Comparison of ENCODE assay signal across 8 cellular contexts in genomic region chr15:101723874-101724674, GRCh38. TPM values are rescaled to one million over a fixed set of nuclear protein-coding genes. Genes with fewer than 3 reads are reported as not detected.
DNase-seq lines count a peak whose midpoint lies in the region; ATAC-seq and TF ChIP-seq lines count a peak whose summit lies in the region.

Gene TARS3, minus strand, starts transcription at chr15:101724473. Its CDS starts 86 bp downstream, at chr15:101724387.

- peak; percentile 17 for TF ChIP-seq CTCF in GM13976 (IDR thresholded peaks at IDR 0.05; ENCODE audit: borderline replicate concordance, control extremely low read depth, extremely low read depth, insufficient read depth, missing control alignments)
- TF ChIP-seq CTCF in right atrium auricular region (IDR thresholded peaks at IDR 0.05) = no peak
- peak in 3 of 4 experiments; percentile 14 to 43 (median 33) for TF ChIP-seq CTCF in uterus (IDR thresholded peaks at IDR 0.05)

- peaks cover 17% of the 10 kb centered on the region for H3K36me3 ChIP-seq in right atrium auricular region
- H3K36me3 ChIP-seq in uterus = no peaks in the 10 kb centered on the region

- H3K4me3 ChIP-seq in right atrium auricular region (peak within 1 kb of the TSS; percentile 75 to 85), uterus (peak within 1 kb of the TSS; percentile 55 to 69)

- H3K27ac ChIP-seq in right atrium auricular region (peak within 1 kb of the TSS; percentile 86 to 92), uterus (peak within 1 kb of the TSS; percentile 79 to 87)

- DNase-seq in GM13976 (ENCODE audit: low spot score) (peak; percentile 98), NCI-H128 (lab: John Stamatoyannopoulos, UW; ENCODE audit: unreplicated experiment) (peak; percentile 45), amygdala (lab: John Stamatoyannopoulos, UW) (peak; percentile 33 to 100 (median 90)), right atrium auricular region (ENCODE audit: low spot score) (peak; percentile 92), putamen (ENCODE audit: low spot score) (peak; percentile 95), uterus (peak; percentile 94 to 95)

- TF ChIP-seq POLR2A in uterus (IDR thresholded peaks at IDR 0.05) = peak; percentile 62 to 93

- ATAC-seq in HG02763 (IDR thresholded peaks at IDR 0.05; ENCODE audit: unreplicated experiment) = peak; percentile 82

- H3K9me3 ChIP-seq in right atrium auricular region (no peaks in the 10 kb centered on the region), uterus (no peaks in the 10 kb centered on the region)

- in situ Hi-C loops in GM13976 (cut with MboI; ENCODE audit: low sequenced_read_pairs, unreplicated experiment) = no loop called here

- H3K27me3 ChIP-seq in right atrium auricular region (no peaks in the 10 kb centered on the region), uterus (no peaks in the 10 kb centered on the region)

- intact Hi-C loops in T-helper 1 cell treated with Interleukin-12 subunit alpha and Interleukin-12 subunit beta and Interleukin-4 antibody, amounts not matched to agents 30 ng/mL and 1 ng/mL, for 36 hours (cut with micrococcal nuclease) = loop anchor here (1.0 to 5.0 kb wide), 10 partner anchors 12 to 1797 kb away; partner anchors contain the start of genes SELENOS and TM2D3
- intact Hi-C loops in uterus (cut with DNase I; ENCODE audit: low total_unique reads) = no loop called here

- H3K4me1 ChIP-seq in right atrium auricular region (peaks cover 0 to 11% of the 10 kb centered on the region in 2 donors), uterus (no peaks in the 10 kb centered on the region)

RNA-seq across cellular contexts. Expression of gene TARS3, which starts in this region (rescaled TPM):
- 28.4 and 29.1 TPM in 2 replicates for total RNA-seq in T-helper 1 cell treated with Interleukin-12 subunit alpha and Interleukin-12 subunit beta and Interleukin-4 antibody, amounts not matched to agents 30 ng/mL and 1 ng/mL, for 36 hours
- total RNA-seq in right atrium auricular region (10 to 100 TPM; 24.4 to 33.0 TPM), uterus (10 to 100 TPM in 3 of 4 donors, 1 to 10 TPM in 1; 3.3 to 24.8 (median 17.7) TPM)

Comparison
In these comparisons a context has a peak if more than half of its experiments do, and no peak if none do; other contexts are left out.
1. Peak in every context shown above with its lines: DNase-seq, ATAC-seq, H3K4me3 ChIP-seq and H3K27ac ChIP-seq.
2. DNase-seq: peak in every context shown above with its lines; median percentile 98 in GM13976; 95 in putamen; 94 in uterus; 92 in right atrium auricular region; 90 in amygdala; 45 in NCI-H128.
3. CTCF ChIP-seq: peak in GM13976 (single experiment) and uterus (3 of 4); none in right atrium auricular region (0 of 2).